Comparison of ENCODE assay signal across 8 cellular contexts in the genomic region with DNA sequence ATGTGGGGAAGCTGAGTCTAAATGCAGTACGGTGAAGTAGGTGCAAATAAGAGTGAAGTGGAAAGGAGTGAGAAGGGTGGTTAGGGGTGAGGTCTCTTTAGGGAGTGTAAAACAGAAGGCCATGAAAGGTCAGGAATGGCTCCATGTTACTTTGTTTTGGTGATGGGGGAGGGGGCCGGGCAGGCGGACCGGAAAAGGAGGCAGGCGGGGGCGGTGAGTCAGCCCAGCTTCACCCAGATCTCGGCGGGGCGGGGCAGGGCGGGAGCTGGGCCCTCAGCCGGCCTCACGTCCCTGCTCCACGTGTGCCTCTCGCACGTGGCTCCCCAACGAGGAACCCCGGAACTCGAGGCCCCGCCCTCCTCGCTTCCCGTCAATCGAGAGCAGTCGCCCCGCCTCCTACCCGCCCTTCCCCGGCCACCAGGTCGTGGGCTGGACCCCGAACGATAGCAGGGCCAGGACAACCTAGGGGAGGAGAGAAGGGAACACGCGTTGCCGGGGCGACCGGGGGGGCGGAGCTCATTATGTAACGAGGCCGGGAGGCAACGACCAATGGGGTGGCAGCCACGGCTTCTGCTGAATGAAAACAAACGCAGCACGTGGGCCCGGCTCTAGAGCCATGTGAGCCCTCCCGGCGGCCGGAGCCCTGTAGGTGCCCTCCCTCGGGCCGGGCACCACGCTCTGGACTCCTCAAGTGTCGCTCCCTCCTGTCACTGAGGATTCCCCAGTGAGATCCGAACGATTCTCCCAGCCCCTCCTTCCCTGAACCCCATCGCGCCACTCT. TPM values are rescaled to one million over a fixed set of nuclear protein-coding genes. Genes with fewer than 3 reads are reported as not detected.
A peak's percentile ranks its signal among the peaks of the same experiment; 100 is the strongest.
DNase-seq lines count a peak whose midpoint lies in the region; TF ChIP-seq lines count a peak whose summit lies in the region.

No MANE protein-coding gene starts in this region.

- no peak overlapping the region for H3K27ac ChIP-seq in neural cell (ENCODE audit: low read length)

- H2AFZ ChIP-seq in neural cell (ENCODE audit: low read depth, low read length), result no peak overlapping the region

- H3K4me3 ChIP-seq in H7 (ENCODE audit: insufficient read depth, low read depth, low read length), result peak overlapping the region; percentile 49
- H3K4me3 ChIP-seq in MG63, result peak overlapping the region; percentile 59
- H3K4me3 ChIP-seq in fibroblast of the aortic adventitia (ENCODE audit: low read depth, low read length), result peak overlapping the region; percentile 100
- peak overlapping the region; percentile 78 for H3K4me3 ChIP-seq in neural cell (ENCODE audit: low read length)

- H3K36me3 Mint-ChIP-seq in stimulated activated naive CD8-positive, alpha-beta T cell treated with anti-CD3 and anti-CD28 coated beads, Interleukin-15, Interleukin-2, amounts not matched to agents 100 ng/mL and 50 ng/mL, for 24 hours (ENCODE audit: low read depth), result peaks cover 33% of the 10 kb centered on the region

- H3K27ac Mint-ChIP-seq in stimulated activated naive CD8-positive, alpha-beta T cell treated with anti-CD3 and anti-CD28 coated beads, Interleukin-15, Interleukin-2, amounts not matched to agents 100 ng/mL and 50 ng/mL, for 24 hours, result peak overlapping the region; percentile 93

- H3K4me2 ChIP-seq in neural cell (ENCODE audit: low read length), result peak overlapping the region; percentile 87

- no peaks in the 10 kb centered on the region for H3K9me2 ChIP-seq in neural cell (ENCODE audit: insufficient read depth, low read length)

- no peak for TF ChIP-seq RAD21 in neural cell (conservative IDR thresholded peaks at IDR 0.05)

- H3K27me3 ChIP-seq in H7 (ENCODE audit: control insufficient read depth, insufficient read depth, low read length), result peaks cover 12% of the 10 kb centered on the region
- no peaks in the 10 kb centered on the region for H3K27me3 ChIP-seq in MG63
- H3K27me3 ChIP-seq in neural cell (ENCODE audit: insufficient read depth, low read depth, low read length), result no peaks in the 10 kb centered on the region

- DNase-seq in Daoy (ENCODE audit: low read depth) (peak; percentile 99), H7 (peak; percentile 98), MG63 (peak; percentile 100), SHP77 treated with DMSO at 0.1 percent for 48 hours (lab: John Stamatoyannopoulos, UW) (peak; percentile 77), activated gamma-delta T cell (lab: John Stamatoyannopoulos, UW) (peak; percentile 99), fibroblast of the aortic adventitia (ENCODE audit: low read depth) (peak; percentile 99)

- peak overlapping the region; percentile 55 for H3K9ac ChIP-seq in neural cell (ENCODE audit: low read length)

- H3K27me3 Mint-ChIP-seq in stimulated activated naive CD8-positive, alpha-beta T cell treated with anti-CD3 and anti-CD28 coated beads, Interleukin-15, Interleukin-2, amounts not matched to agents 100 ng/mL and 50 ng/mL, for 24 hours, result no peaks in the 10 kb centered on the region

- H3K36me3 ChIP-seq in H7 (replicated peaks; ENCODE audit: control insufficient read depth, insufficient read depth, low read length) (peaks cover 11% of the 10 kb centered on the region), MG63 (peaks cover 29% of the 10 kb centered on the region), neural cell (ENCODE audit: insufficient read depth, low read length) (no peaks in the 10 kb centered on the region)

- H3K4me1 Mint-ChIP-seq in stimulated activated naive CD8-positive, alpha-beta T cell treated with anti-CD3 and anti-CD28 coated beads, Interleukin-15, Interleukin-2, amounts not matched to agents 100 ng/mL and 50 ng/mL, for 24 hours (ENCODE audit: low read depth), result peaks cover 92% of the 10 kb centered on the region

- no peaks in the 10 kb centered on the region for H4K20me1 ChIP-seq in neural cell (ENCODE audit: insufficient read depth)

- H3F3A ChIP-seq in neural cell (ENCODE audit: insufficient read depth, low read length, poor library complexity, severe bottlenecking), result no peaks in the 10 kb centered on the region

- H3K9me3 ChIP-seq in MG63 (no peaks in the 10 kb centered on the region), neural cell (ENCODE audit: low read length) (no peaks in the 10 kb centered on the region)

- TF ChIP-seq EP300 in neural cell (conservative IDR thresholded peaks at IDR 0.05; ENCODE audit: poor library complexity, severe bottlenecking), result no peak

- peak overlapping the region; percentile 87 for H3K4me3 Mint-ChIP-seq in stimulated activated naive CD8-positive, alpha-beta T cell treated with anti-CD3 and anti-CD28 coated beads, Interleukin-15, Interleukin-2, amounts not matched to agents 100 ng/mL and 50 ng/mL, for 24 hours

- no peak for TF ChIP-seq CTCF in fibroblast of the aortic adventitia (IDR thresholded peaks at IDR 0.05; ENCODE audit: insufficient read depth, low read length)
- no peak for TF ChIP-seq CTCF in neural cell (IDR thresholded peaks at IDR 0.05; ENCODE audit: poor library complexity, severe bottlenecking)

- H3K9me3 Mint-ChIP-seq in stimulated activated naive CD8-positive, alpha-beta T cell treated with anti-CD3 and anti-CD28 coated beads, Interleukin-15, Interleukin-2, amounts not matched to agents 100 ng/mL and 50 ng/mL, for 24 hours, result no peaks in the 10 kb centered on the region

- H3K79me2 ChIP-seq in neural cell (replicated peaks; ENCODE audit: insufficient read depth, low read length), result no peaks in the 10 kb centered on the region

TF ChIP-seq in neural cell, 6 proteins besides CTCF, POLR2A, EP300 and RAD21:
- TF ChIP-seq TAF1 (IDR thresholded peaks at IDR 0.05; ENCODE audit: low read depth), result no peak
- no peak for TF ChIP-seq POLR2AphosphoS5 (IDR thresholded peaks at IDR 0.05)
- no peak for TF ChIP-seq SMC3 (conservative IDR thresholded peaks at IDR 0.05; ENCODE audit: poor library complexity)
- TF ChIP-seq, protein P1, sequence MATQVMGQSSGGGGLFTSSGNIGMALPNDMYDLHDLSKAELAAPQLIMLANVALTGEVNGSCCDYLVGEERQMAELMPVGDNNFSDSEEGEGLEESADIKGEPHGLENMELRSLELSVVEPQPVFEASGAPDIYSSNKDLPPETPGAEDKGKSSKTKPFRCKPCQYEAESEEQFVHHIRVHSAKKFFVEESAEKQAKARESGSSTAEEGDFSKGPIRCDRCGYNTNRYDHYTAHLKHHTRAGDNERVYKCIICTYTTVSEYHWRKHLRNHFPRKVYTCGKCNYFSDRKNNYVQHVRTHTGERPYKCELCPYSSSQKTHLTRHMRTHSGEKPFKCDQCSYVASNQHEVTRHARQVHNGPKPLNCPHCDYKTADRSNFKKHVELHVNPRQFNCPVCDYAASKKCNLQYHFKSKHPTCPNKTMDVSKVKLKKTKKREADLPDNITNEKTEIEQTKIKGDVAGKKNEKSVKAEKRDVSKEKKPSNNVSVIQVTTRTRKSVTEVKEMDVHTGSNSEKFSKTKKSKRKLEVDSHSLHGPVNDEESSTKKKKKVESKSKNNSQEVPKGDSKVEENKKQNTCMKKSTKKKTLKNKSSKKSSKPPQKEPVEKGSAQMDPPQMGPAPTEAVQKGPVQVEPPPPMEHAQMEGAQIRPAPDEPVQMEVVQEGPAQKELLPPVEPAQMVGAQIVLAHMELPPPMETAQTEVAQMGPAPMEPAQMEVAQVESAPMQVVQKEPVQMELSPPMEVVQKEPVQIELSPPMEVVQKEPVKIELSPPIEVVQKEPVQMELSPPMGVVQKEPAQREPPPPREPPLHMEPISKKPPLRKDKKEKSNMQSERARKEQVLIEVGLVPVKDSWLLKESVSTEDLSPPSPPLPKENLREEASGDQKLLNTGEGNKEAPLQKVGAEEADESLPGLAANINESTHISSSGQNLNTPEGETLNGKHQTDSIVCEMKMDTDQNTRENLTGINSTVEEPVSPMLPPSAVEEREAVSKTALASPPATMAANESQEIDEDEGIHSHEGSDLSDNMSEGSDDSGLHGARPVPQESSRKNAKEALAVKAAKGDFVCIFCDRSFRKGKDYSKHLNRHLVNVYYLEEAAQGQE (IDR thresholded peaks at IDR 0.05; ENCODE audit: borderline replicate concordance), result no peak
- TF ChIP-seq MXI1 (conservative IDR thresholded peaks at IDR 0.05; ENCODE audit: poor library complexity, severe bottlenecking), result peak; percentile 92
TF ChIP-seq in neural cell: peak in this region for 1.

RNA-seq across cellular contexts. Expression of a gene that starts 1.4 kb away (rescaled TPM):
- total RNA-seq in Daoy (2014; rRNA removed; shearing (Covaris generic)), result 0.80 and 1.4 TPM in 2 replicates
- total RNA-seq in H7 (2014; rRNA removed; shearing (Covaris generic)), result 1.8 and 3.4 TPM in 2 replicates
- 0.07 and 1.3 TPM in 2 replicates for total RNA-seq in MG63 (2014; rRNA removed; shearing (Covaris generic); ENCODE audit: low replicate concordance)
- total RNA-seq in fibroblast of the aortic adventitia (ENCODE audit: low replicate concordance), result 2.8 and 6.5 TPM in 2 replicates
- 0.73 TPM in 1 of 2 replicates, not detected in the other for polyA plus RNA-seq in neural cell
- polyA minus RNA-seq in neural cell, result 0.24 and 0.35 TPM in 2 replicates

RNA-seq across cellular contexts. Expression of a gene that starts 22.7 kb away (rescaled TPM):
- total RNA-seq in Daoy (2014; rRNA removed; shearing (Covaris generic)), result 46.5 and 52.5 TPM in 2 replicates
- 44.2 and 70.0 TPM in 2 replicates for total RNA-seq in H7 (2014; rRNA removed; shearing (Covaris generic))
- total RNA-seq in MG63 (2014; rRNA removed; shearing (Covaris generic); ENCODE audit: low replicate concordance), result 44.9 and 53.4 TPM in 2 replicates
- 64.1 and 162 TPM in 2 replicates for total RNA-seq in fibroblast of the aortic adventitia (ENCODE audit: low replicate concordance)
- polyA plus RNA-seq in neural cell, result 118 and 137 TPM in 2 replicates
- polyA minus RNA-seq in neural cell, result 103 and 105 TPM in 2 replicates

RNA-seq across cellular contexts. Expression of a gene that starts 36.3 kb away (rescaled TPM):
- 4.4 and 7.7 TPM in 2 replicates for total RNA-seq in Daoy (2014; rRNA removed; shearing (Covaris generic))
- 13.2 and 15.2 TPM in 2 replicates for total RNA-seq in H7 (2014; rRNA removed; shearing (Covaris generic))
- total RNA-seq in MG63 (2014; rRNA removed; shearing (Covaris generic); ENCODE audit: low replicate concordance), result 11.5 and 18.1 TPM in 2 replicates
- 23.0 and 26.0 TPM in 2 replicates for total RNA-seq in fibroblast of the aortic adventitia (ENCODE audit: low replicate concordance)
- polyA plus RNA-seq in neural cell, result 97.2 and 111 TPM in 2 replicates
- 66.8 and 74.3 TPM in 2 replicates for polyA minus RNA-seq in neural cell

RNA-seq across cellular contexts. Expression of a gene that starts 41.3 kb away (rescaled TPM):
- 47.8 and 56.5 TPM in 2 replicates for total RNA-seq in Daoy (2014; rRNA removed; shearing (Covaris generic))
- 55.4 and 76.0 TPM in 2 replicates for total RNA-seq in H7 (2014; rRNA removed; shearing (Covaris generic))
- total RNA-seq in MG63 (2014; rRNA removed; shearing (Covaris generic); ENCODE audit: low replicate concordance), result 50.2 and 63.6 TPM in 2 replicates
- 53.3 and 83.6 TPM in 2 replicates for total RNA-seq in fibroblast of the aortic adventitia (ENCODE audit: low replicate concordance)
- polyA plus RNA-seq in neural cell, result 50.6 and 52.3 TPM in 2 replicates
- 65.0 and 70.7 TPM in 2 replicates for polyA minus RNA-seq in neural cell

RNA-seq across cellular contexts. Expression of a gene that starts 44.8 kb away (rescaled TPM):
- total RNA-seq in Daoy (2014; rRNA removed; shearing (Covaris generic)), result 31.8 and 39.2 TPM in 2 replicates
- total RNA-seq in H7 (2014; rRNA removed; shearing (Covaris generic)), result 85.6 and 99.9 TPM in 2 replicates
- total RNA-seq in MG63 (2014; rRNA removed; shearing (Covaris generic); ENCODE audit: low replicate concordance), result 83.1 and 96.3 TPM in 2 replicates
- total RNA-seq in fibroblast of the aortic adventitia (ENCODE audit: low replicate concordance), result 42.8 and 68.1 TPM in 2 replicates
- polyA plus RNA-seq in neural cell, result 159 and 161 TPM in 2 replicates
- polyA minus RNA-seq in neural cell, result 120 and 133 TPM in 2 replicates

Comparison
In these comparisons a context has a peak if more than half of its experiments do, and no peak if none do; other contexts are left out.
1. H3K4me3 ChIP-seq: peak in every context shown above with its lines; median percentile 100 in fibroblast of the aortic adventitia; 78 in neural cell; 59 in MG63; 49 in H7.